2 cellular contexts compared by ENCODE assay signal in genomic region chr10:122863796-122864592, GRCh38.
TF ChIP-seq lines count a peak whose summit lies in the region.

No MANE protein-coding gene starts in this region.

TF ChIP-seq in endothelial cell of umbilical vein, 7 proteins besides CTCF, POLR2A, EP300 and RAD21:
- TF ChIP-seq FOS (IDR thresholded peaks at IDR 0.05; ENCODE audit: borderline replicate concordance, insufficient read depth, low read length): no peak
- TF ChIP-seq JUN (IDR thresholded peaks at IDR 0.05; ENCODE audit: borderline replicate concordance, insufficient read depth, insufficient read length, low read depth): no peak
- TF ChIP-seq MYC (IDR thresholded peaks at IDR 0.05; ENCODE audit: low read depth, low read length): no peak
- no peak for TF ChIP-seq POLR2AphosphoS5 (IDR thresholded peaks at IDR 0.05; ENCODE audit: insufficient read depth, low read depth, low read length)
- TF ChIP-seq, protein P1, sequence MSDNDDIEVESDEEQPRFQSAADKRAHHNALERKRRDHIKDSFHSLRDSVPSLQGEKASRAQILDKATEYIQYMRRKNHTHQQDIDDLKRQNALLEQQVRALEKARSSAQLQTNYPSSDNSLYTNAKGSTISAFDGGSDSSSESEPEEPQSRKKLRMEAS (IDR thresholded peaks at IDR 0.05; ENCODE audit: insufficient read depth, insufficient read length): no peak
- TF ChIP-seq EZH2 (IDR thresholded peaks at IDR 0.05; ENCODE audit: borderline replicate concordance, low read depth, low read length, severe bottlenecking): no peak
- no peak for TF ChIP-seq GATA2 (IDR thresholded peaks at IDR 0.05; ENCODE audit: insufficient read depth, insufficient read length, low read depth, low read length)

TF ChIP-seq in HepG2, 621 proteins besides CTCF, POLR2A, EP300 and RAD21:
- no peak for TF ChIP-seq HMGA1 (CRISPR knock-in tag; conservative IDR thresholded peaks at IDR 0.05)
- TF ChIP-seq, protein P2, sequence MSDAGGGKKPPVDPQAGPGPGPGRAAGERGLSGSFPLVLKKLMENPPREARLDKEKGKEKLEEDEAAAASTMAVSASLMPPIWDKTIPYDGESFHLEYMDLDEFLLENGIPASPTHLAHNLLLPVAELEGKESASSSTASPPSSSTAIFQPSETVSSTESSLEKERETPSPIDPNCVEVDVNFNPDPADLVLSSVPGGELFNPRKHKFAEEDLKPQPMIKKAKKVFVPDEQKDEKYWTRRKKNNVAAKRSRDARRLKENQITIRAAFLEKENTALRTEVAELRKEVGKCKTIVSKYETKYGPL (CRISPR knock-in tag; IDR thresholded peaks at IDR 0.05): 0 out of 2 replicates have a peak, but pooled peaks have one; percentile 41
- TF ChIP-seq RBM39 (IDR thresholded peaks at IDR 0.05; ENCODE audit: low read depth, low read length, poor library complexity, severe bottlenecking): no peak
- no peak for TF ChIP-seq ZSCAN21 (CRISPR knock-in tag; IDR thresholded peaks at IDR 0.05; ENCODE audit: borderline replicate concordance)
- no peak for TF ChIP-seq NR2F6 (IDR thresholded peaks at IDR 0.05)
- 0 out of 2 replicates have a peak, but pooled peaks have one; percentile 11 for TF ChIP-seq NR2F6 (CRISPR knock-in tag; IDR thresholded peaks at IDR 0.05)
- TF ChIP-seq FLYWCH1 (CRISPR knock-in tag; IDR thresholded peaks at IDR 0.05): no peak
- TF ChIP-seq, protein P3, sequence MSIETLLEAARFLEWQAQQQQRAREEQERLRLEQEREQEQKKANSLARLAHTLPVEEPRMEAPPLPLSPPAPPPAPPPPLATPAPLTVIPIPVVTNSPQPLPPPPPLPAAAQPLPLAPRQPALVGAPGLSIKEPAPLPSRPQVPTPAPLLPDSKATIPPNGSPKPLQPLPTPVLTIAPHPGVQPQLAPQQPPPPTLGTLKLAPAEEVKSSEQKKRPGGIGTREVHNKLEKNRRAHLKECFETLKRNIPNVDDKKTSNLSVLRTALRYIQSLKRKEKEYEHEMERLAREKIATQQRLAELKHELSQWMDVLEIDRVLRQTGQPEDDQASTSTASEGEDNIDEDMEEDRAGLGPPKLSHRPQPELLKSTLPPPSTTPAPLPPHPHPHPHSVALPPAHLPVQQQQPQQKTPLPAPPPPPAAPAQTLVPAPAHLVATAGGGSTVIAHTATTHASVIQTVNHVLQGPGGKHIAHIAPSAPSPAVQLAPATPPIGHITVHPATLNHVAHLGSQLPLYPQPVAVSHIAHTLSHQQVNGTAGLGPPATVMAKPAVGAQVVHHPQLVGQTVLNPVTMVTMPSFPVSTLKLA (IDR thresholded peaks at IDR 0.05): peak; percentile 53
- TF ChIP-seq ZBTB26 (CRISPR knock-in tag; IDR thresholded peaks at IDR 0.05; ENCODE audit: borderline replicate concordance): no peak
- no peak for TF ChIP-seq TBP (CRISPR knock-in tag; IDR thresholded peaks at IDR 0.05)
- TF ChIP-seq HNF4A (CRISPR knock-in tag; IDR thresholded peaks at IDR 0.05): peak; percentile 70
- peak; percentile 23; the same call in 1 of the 2 replicates for TF ChIP-seq ZMYM4 (CRISPR knock-in tag; IDR thresholded peaks at IDR 0.05)
- TF ChIP-seq, protein P4, sequence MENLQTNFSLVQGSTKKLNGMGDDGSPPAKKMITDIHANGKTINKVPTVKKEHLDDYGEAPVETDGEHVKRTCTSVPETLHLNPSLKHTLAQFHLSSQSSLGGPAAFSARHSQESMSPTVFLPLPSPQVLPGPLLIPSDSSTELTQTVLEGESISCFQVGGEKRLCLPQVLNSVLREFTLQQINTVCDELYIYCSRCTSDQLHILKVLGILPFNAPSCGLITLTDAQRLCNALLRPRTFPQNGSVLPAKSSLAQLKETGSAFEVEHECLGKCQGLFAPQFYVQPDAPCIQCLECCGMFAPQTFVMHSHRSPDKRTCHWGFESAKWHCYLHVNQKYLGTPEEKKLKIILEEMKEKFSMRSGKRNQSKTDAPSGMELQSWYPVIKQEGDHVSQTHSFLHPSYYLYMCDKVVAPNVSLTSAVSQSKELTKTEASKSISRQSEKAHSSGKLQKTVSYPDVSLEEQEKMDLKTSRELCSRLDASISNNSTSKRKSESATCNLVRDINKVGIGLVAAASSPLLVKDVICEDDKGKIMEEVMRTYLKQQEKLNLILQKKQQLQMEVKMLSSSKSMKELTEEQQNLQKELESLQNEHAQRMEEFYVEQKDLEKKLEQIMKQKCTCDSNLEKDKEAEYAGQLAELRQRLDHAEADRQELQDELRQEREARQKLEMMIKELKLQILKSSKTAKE (CRISPR knock-in tag; IDR thresholded peaks at IDR 0.05; ENCODE audit: borderline replicate concordance): no peak
- no peak for TF ChIP-seq MTF1 (CRISPR knock-in tag; IDR thresholded peaks at IDR 0.05)
- no peak for TF ChIP-seq GABPA (IDR thresholded peaks at IDR 0.05; ENCODE audit: low read depth, low read length)
- TF ChIP-seq GABPA (CRISPR knock-in tag; IDR thresholded peaks at IDR 0.05; ENCODE audit: low read depth): no peak
- TF ChIP-seq SAP130 (CRISPR knock-in tag; IDR thresholded peaks at IDR 0.05; ENCODE audit: low read depth): no peak
- no peak for TF ChIP-seq TEAD2 (CRISPR knock-in tag; IDR thresholded peaks at IDR 0.05)
- TF ChIP-seq MYPOP (CRISPR knock-in tag; IDR thresholded peaks at IDR 0.05): no peak
- TF ChIP-seq, protein P5, sequence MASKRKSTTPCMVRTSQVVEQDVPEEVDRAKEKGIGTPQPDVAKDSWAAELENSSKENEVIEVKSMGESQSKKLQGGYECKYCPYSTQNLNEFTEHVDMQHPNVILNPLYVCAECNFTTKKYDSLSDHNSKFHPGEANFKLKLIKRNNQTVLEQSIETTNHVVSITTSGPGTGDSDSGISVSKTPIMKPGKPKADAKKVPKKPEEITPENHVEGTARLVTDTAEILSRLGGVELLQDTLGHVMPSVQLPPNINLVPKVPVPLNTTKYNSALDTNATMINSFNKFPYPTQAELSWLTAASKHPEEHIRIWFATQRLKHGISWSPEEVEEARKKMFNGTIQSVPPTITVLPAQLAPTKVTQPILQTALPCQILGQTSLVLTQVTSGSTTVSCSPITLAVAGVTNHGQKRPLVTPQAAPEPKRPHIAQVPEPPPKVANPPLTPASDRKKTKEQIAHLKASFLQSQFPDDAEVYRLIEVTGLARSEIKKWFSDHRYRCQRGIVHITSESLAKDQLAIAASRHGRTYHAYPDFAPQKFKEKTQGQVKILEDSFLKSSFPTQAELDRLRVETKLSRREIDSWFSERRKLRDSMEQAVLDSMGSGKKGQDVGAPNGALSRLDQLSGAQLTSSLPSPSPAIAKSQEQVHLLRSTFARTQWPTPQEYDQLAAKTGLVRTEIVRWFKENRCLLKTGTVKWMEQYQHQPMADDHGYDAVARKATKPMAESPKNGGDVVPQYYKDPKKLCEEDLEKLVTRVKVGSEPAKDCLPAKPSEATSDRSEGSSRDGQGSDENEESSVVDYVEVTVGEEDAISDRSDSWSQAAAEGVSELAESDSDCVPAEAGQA (IDR thresholded peaks at IDR 0.05; ENCODE audit: low read depth): no peak
- TF ChIP-seq, protein P5 (CRISPR knock-in tag; IDR thresholded peaks at IDR 0.05; ENCODE audit: borderline replicate concordance): no peak
- no peak for TF ChIP-seq NCOR1 (IDR thresholded peaks at IDR 0.05; ENCODE audit: borderline replicate concordance, low read length)
- no peak for TF ChIP-seq SUZ12 (IDR thresholded peaks at IDR 0.05; ENCODE audit: low read depth, low read length)
- no peak for TF ChIP-seq REPIN1 (CRISPR knock-in tag; IDR thresholded peaks at IDR 0.05; ENCODE audit: borderline replicate concordance, low read depth)
- no peak for TF ChIP-seq FOXP1 (IDR thresholded peaks at IDR 0.05)
- no peak for TF ChIP-seq FOXP1 (CRISPR knock-in tag; IDR thresholded peaks at IDR 0.05)
- TF ChIP-seq THYN1 (CRISPR knock-in tag; IDR thresholded peaks at IDR 0.05; ENCODE audit: borderline replicate concordance, low read depth): no peak
- TF ChIP-seq RARG (CRISPR knock-in tag; IDR thresholded peaks at IDR 0.05; ENCODE audit: low read depth): no peak
- TF ChIP-seq, protein P6, sequence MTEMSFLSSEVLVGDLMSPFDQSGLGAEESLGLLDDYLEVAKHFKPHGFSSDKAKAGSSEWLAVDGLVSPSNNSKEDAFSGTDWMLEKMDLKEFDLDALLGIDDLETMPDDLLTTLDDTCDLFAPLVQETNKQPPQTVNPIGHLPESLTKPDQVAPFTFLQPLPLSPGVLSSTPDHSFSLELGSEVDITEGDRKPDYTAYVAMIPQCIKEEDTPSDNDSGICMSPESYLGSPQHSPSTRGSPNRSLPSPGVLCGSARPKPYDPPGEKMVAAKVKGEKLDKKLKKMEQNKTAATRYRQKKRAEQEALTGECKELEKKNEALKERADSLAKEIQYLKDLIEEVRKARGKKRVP (CRISPR knock-in tag; IDR thresholded peaks at IDR 0.05): no peak
- TF ChIP-seq RARA (CRISPR knock-in tag; IDR thresholded peaks at IDR 0.05): peak; percentile 38; the same call in 1 of the 2 replicates
- TF ChIP-seq CEBPB (IDR thresholded peaks at IDR 0.05; ENCODE audit: borderline replicate concordance, low read depth, low read length): peak; percentile 46; the same call in 1 of the 2 replicates
- no peak for TF ChIP-seq PAF1 (CRISPR knock-in tag; IDR thresholded peaks at IDR 0.05)
